11 cellular contexts compared by ENCODE assay signal in genomic region chr6:111841822-111842221, GRCh38. TPM values are rescaled to one million over a fixed set of nuclear protein-coding genes. Genes with fewer than 3 reads are reported as not detected.
A peak's percentile ranks its signal among the peaks of the same experiment; 100 is the strongest.
DNase-seq lines count a peak whose midpoint lies in the region; ATAC-seq and TF ChIP-seq lines count a peak whose summit lies in the region.
"Had no signal": no experiment of that assay in that cellular context is flagged by ENCODE, and none has a peak within 500 bp of the region (broad histone marks: within the 10 kb centered on the region; RNA-seq: fewer than 3 reads in every experiment).

No MANE protein-coding gene starts in this region.

- no peak overlapping the region for H3K4me3 Mint-ChIP-seq in natural killer cell treated with Interleukin-12 subunit alpha and Interleukin-12 subunit beta and Interleukin-15 and Interleukin-18, amount 100 ng/mL, for 72 hours
- H3K4me3 Mint-ChIP-seq in natural killer cell = no peak overlapping the region
- no peak overlapping the region for H3K4me3 Mint-ChIP-seq in progenitor cell of endocrine pancreas (ENCODE audit: low read depth)
- H3K4me3 Mint-ChIP-seq: activated naive CD8-positive, alpha-beta T cell had no signal

- no peak overlapping the region for H3K27ac Mint-ChIP-seq in natural killer cell treated with Interleukin-12 subunit alpha and Interleukin-12 subunit beta and Interleukin-15 and Interleukin-18, amount 100 ng/mL, for 72 hours
- H3K27ac Mint-ChIP-seq in natural killer cell = no peak overlapping the region
- no peak overlapping the region for H3K27ac Mint-ChIP-seq in progenitor cell of endocrine pancreas
- H3K27ac Mint-ChIP-seq: activated naive CD8-positive, alpha-beta T cell had no signal

- DNase-seq in natural killer cell treated with Interleukin-12 subunit alpha and Interleukin-12 subunit beta and Interleukin-15 and Interleukin-18, amount 100 ng/mL, for 72 hours (ENCODE audit: low spot score) = peak; percentile 85
- DNase-seq in natural killer cell (no peak), hepatic stellate cell (ENCODE audit: low spot score) (peak; percentile 60), occipital lobe (lab: John Stamatoyannopoulos, UW) (no peak), GM10266 (ENCODE audit: extremely low spot score) (no peak), progenitor cell of endocrine pancreas (ENCODE audit: low spot score, unreplicated experiment) (no peak)
- peak; percentile 56 to 65 for DNase-seq in activated CD4-positive, alpha-beta T cell treated with anti-CD3 and anti-CD28 coated beads, Interleukin-2, amount 50 U/mL, for 48 hours
- DNase-seq: DMS153, GOT3 had no signal

- no peak for TF ChIP-seq CTCF in natural killer cell (IDR thresholded peaks at IDR 0.05)
- no peak for TF ChIP-seq CTCF in GM10266 (IDR thresholded peaks at IDR 0.05; ENCODE audit: control insufficient read depth, insufficient read depth, low read depth, missing control alignments)
- no peak for TF ChIP-seq CTCF in progenitor cell of endocrine pancreas (IDR thresholded peaks at IDR 0.05; ENCODE audit: unreplicated experiment)

- no peaks in the 10 kb centered on the region for H3K9me3 Mint-ChIP-seq in natural killer cell treated with Interleukin-12 subunit alpha and Interleukin-12 subunit beta and Interleukin-15 and Interleukin-18, amount 100 ng/mL, for 72 hours
- H3K9me3 Mint-ChIP-seq in natural killer cell = no peaks in the 10 kb centered on the region
- no peaks in the 10 kb centered on the region for H3K9me3 Mint-ChIP-seq in progenitor cell of endocrine pancreas (ENCODE audit: low read depth)

- ATAC-seq in natural killer cell treated with Interleukin-12 subunit alpha and Interleukin-12 subunit beta and Interleukin-15 and Interleukin-18, amount 100 ng/mL, for 72 hours = peak; percentile 21 to 52
- ATAC-seq in natural killer cell (no peak), HG02981 (IDR thresholded peaks at IDR 0.05; ENCODE audit: unreplicated experiment) (no peak)

- intact Hi-C loops in natural killer cell (cut with micrococcal nuclease) = no loop called here

- peaks cover 26 to 53% of the 10 kb centered on the region in 2 donors for H3K4me1 Mint-ChIP-seq in natural killer cell treated with Interleukin-12 subunit alpha and Interleukin-12 subunit beta and Interleukin-15 and Interleukin-18, amount 100 ng/mL, for 72 hours (ENCODE audit: low read depth in 2 of 2)
- no peaks in the 10 kb centered on the region for H3K4me1 Mint-ChIP-seq in natural killer cell
- H3K4me1 Mint-ChIP-seq in progenitor cell of endocrine pancreas (ENCODE audit: low read depth) = peaks cover 31% of the 10 kb centered on the region

- H3K36me3 Mint-ChIP-seq in natural killer cell treated with Interleukin-12 subunit alpha and Interleukin-12 subunit beta and Interleukin-15 and Interleukin-18, amount 100 ng/mL, for 72 hours = peaks cover 6% of the 10 kb centered on the region
- H3K36me3 Mint-ChIP-seq in natural killer cell = no peaks in the 10 kb centered on the region
- peaks cover 10% of the 10 kb centered on the region for H3K36me3 Mint-ChIP-seq in progenitor cell of endocrine pancreas (ENCODE audit: insufficient read depth)

- H3K27me3 Mint-ChIP-seq in natural killer cell treated with Interleukin-12 subunit alpha and Interleukin-12 subunit beta and Interleukin-15 and Interleukin-18, amount 100 ng/mL, for 72 hours = no peaks in the 10 kb centered on the region
- H3K27me3 Mint-ChIP-seq in natural killer cell (ENCODE audit: low read depth in 2 of 2) = no peaks in the 10 kb centered on the region
- no peaks in the 10 kb centered on the region for H3K27me3 Mint-ChIP-seq in progenitor cell of endocrine pancreas
- H3K27me3 Mint-ChIP-seq: activated naive CD8-positive, alpha-beta T cell had no signal

RNA-seq across cellular contexts. Expression of gene FYN, which starts 31.4 kb away (rescaled TPM):
- total RNA-seq in natural killer cell treated with Interleukin-12 subunit alpha and Interleukin-12 subunit beta and Interleukin-15 and Interleukin-18, amount 100 ng/mL, for 72 hours = 100 to 1,000 TPM; 273 to 443 TPM
- 100 to 1,000 TPM; 616 to 757 (median 713) TPM for total RNA-seq in natural killer cell
- total RNA-seq in occipital lobe = 246 TPM
- 159 and 169 TPM in 2 replicates for total RNA-seq in progenitor cell of endocrine pancreas

Comparison
In these comparisons a context has a peak if more than half of its experiments do, and no peak if none do; other contexts are left out.
1. ATAC-seq: peak in natural killer cell treated with Interleukin-12 subunit alpha and Interleukin-12 subunit beta and Interleukin-15 and Interleukin-18, amount 100 ng/mL, for 72 hours (2 of 2); none in natural killer cell (0 of 3) and HG02981 (single experiment).
2. DNase-seq: peak in natural killer cell treated with Interleukin-12 subunit alpha and Interleukin-12 subunit beta and Interleukin-15 and Interleukin-18, amount 100 ng/mL, for 72 hours (single experiment), activated CD4-positive, alpha-beta T cell treated with anti-CD3 and anti-CD28 coated beads, Interleukin-2, amount 50 U/mL, for 48 hours (2 of 2) and hepatic stellate cell (single experiment); none in natural killer cell (single experiment), occipital lobe (single experiment), GM10266 (single experiment) and progenitor cell of endocrine pancreas (single experiment).